ENCODE assay signal across 7 cellular contexts in the genomic region with DNA sequence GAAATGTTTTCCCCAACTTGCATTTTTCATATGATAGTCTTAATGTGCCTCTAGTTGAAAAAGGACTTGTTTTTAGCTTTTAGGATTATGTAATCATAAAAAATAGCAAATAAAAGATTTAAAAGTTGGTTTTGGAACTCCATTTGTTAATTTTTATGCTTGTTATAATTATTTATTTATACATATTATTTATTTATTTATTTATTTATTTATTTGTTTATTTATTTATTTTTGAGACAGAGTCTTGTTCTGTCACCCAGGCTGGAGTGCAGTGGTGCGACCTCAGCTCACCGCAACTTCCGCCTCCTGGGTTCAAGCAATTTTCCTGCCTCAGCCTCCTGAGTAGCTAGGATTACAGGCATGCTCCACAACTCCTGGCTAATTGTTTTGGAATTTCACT.
DNase-seq lines count a peak whose midpoint lies in the region; ATAC-seq, FAIRE-seq and TF ChIP-seq lines count a peak whose summit lies in the region.
"Not testable (repeated sequence)": the region's sequence is repeated elsewhere in the genome, so short reads cannot be mapped to it uniquely, and the experiment has no call there.

No MANE protein-coding gene starts in this region.

- not testable (repeated sequence) for H3K27ac ChIP-seq in A549; HEK293 (ENCODE audit: extremely low read depth, low read depth, low read length); IMR-90 (ENCODE audit: insufficient read depth, low read length)
- peak overlapping the region; percentile 22 for H3K27ac ChIP-seq in osteoblast (ENCODE audit: low read depth, low read length)

- not testable (repeated sequence) for H3K14ac ChIP-seq in IMR-90 (replicated peaks; ENCODE audit: low read depth, low read length)

- not testable (repeated sequence) for H3K4me1 ChIP-seq in A549; HEK293 (ENCODE audit: control insufficient read depth, insufficient read depth, low read length); IMR-90 (ENCODE audit: control insufficient read depth, insufficient read depth, low read length)
- H3K4me1 ChIP-seq in osteoblast (ENCODE audit: insufficient read depth, low read length) = peaks cover 11% of the 10 kb centered on the region

- not testable (repeated sequence) for H3K27me3 ChIP-seq in IMR-90 (ENCODE audit: control insufficient read depth, insufficient read depth, low read length); osteoblast (ENCODE audit: insufficient read depth, low read length)

- H3K23ac ChIP-seq in IMR-90 (ENCODE audit: low read depth, low read length) = not testable (repeated sequence)

- H2AFZ ChIP-seq in IMR-90 (replicated peaks; ENCODE audit: low read length, poor library complexity); osteoblast (ENCODE audit: low read length): not testable (repeated sequence)

- H3K4me1 Mint-ChIP-seq in WTC11 = not testable (repeated sequence)

- H4K20me1 ChIP-seq in IMR-90 (ENCODE audit: insufficient read depth, low read length); osteoblast (ENCODE audit: insufficient read depth, low read length): not testable (repeated sequence)

- CTCF ChIA-PET in A549 (lab: Yijun Ruan, JAX); HEK293 (lab: Yijun Ruan, JAX); IMR-90 (lab: Yijun Ruan, JAX); WTC11 (lab: Charles Lee): not testable (repeated sequence)

- H3K36me3 ChIP-seq in HEK293 (ENCODE audit: control insufficient read depth in 2 of 2, insufficient read depth in 1 of 2, low read length in 2 of 2) (peaks cover 0 to 15% of the 10 kb centered on the region in 2 experiments; a peak in 1 of 3 replicates), osteoblast (ENCODE audit: insufficient read depth, low read length) (peaks cover 24% of the 10 kb centered on the region)
- H3K36me3 ChIP-seq in IMR-90 (ENCODE audit: control insufficient read depth, insufficient read depth, low read length) = not testable (repeated sequence)

- not testable (repeated sequence) for H3K79me2 ChIP-seq in osteoblast (ENCODE audit: insufficient read depth, low read length)

- H3K27me3 Mint-ChIP-seq in WTC11 (ENCODE audit: low read depth) = not testable (repeated sequence)

- TF ChIP-seq CTCF in A549 (IDR thresholded peaks at IDR 0.05); HEK293 (tag by site-specific recombination; IDR thresholded peaks at IDR 0.05); IMR-90 (conservative IDR thresholded peaks at IDR 0.05; ENCODE audit: low read depth, low read length); WTC11 (IDR thresholded peaks at IDR 0.05); osteoblast (IDR thresholded peaks at IDR 0.05; ENCODE audit: extremely low read depth, low read depth, low read length): not testable (repeated sequence)

- ATAC-seq in A549; IMR-90 (ENCODE audit: low read depth); WTC11: not testable (repeated sequence)

- WGBS in A549 (ENCODE audit: missing lambda C conversion rate) = 93% methylated on average over 3 of the region's 3 CpGs
- WGBS in IMR-90 (ENCODE audit: extremely low coverage in 2 of 2, insufficient read length in 1 of 2), 2 experiments = no CpG with 5 or more reads among the region's 3 CpGs

- H4K91ac ChIP-seq in IMR-90 (ENCODE audit: insufficient read depth, low read depth, low read length) = not testable (repeated sequence)

- BruUV-seq in IMR-90 (replicated peaks; lab: Mats Ljungman, UMichigan) = not testable (repeated sequence)

- TF ChIP-seq POLR2A in A549 (IDR thresholded peaks at IDR 0.05; ENCODE audit: low read length); IMR-90 (IDR thresholded peaks at IDR 0.05; ENCODE audit: low read depth, low read length): not testable (repeated sequence)

- not testable (repeated sequence) for H3K18ac ChIP-seq in IMR-90 (ENCODE audit: low read depth, low read length)

- not testable (repeated sequence) for H4K5ac ChIP-seq in IMR-90 (ENCODE audit: low read depth, low read length)

- H3K56ac ChIP-seq in IMR-90 (ENCODE audit: extremely low read depth, insufficient read depth, low read length) = not testable (repeated sequence)

- not testable (repeated sequence) for H4K8ac ChIP-seq in IMR-90 (ENCODE audit: low read depth in 2 of 2, low read length in 2 of 2)

- not testable (repeated sequence) for H3K9ac ChIP-seq in IMR-90 (ENCODE audit: low read depth, low read length)

- not testable (repeated sequence) for H3K9me3 ChIP-seq in A549; HEK293 (ENCODE audit: control insufficient read depth, insufficient read depth, low read depth, low read length); IMR-90 (ENCODE audit: control insufficient read depth, insufficient read depth, low read length); osteoblast (ENCODE audit: low read depth, low read length)

- not testable (repeated sequence) for DNase-seq in A549 (ENCODE audit: low read depth in 1 of 2, low spot score in 1 of 2); IMR-90; WTC11 (ENCODE audit: low spot score); osteoblast (ENCODE audit: insufficient read length, low spot score, missing footprints)
- DNase-seq in kidney tubule cell (ENCODE audit: low spot score) = peak; percentile 7

- POLR2A ChIA-PET in A549 (lab: Yijun Ruan, JAX); HEK293 (lab: Yijun Ruan, JAX); IMR-90 (lab: Charles Lee; ENCODE audit: unreplicated experiment); WTC11 (lab: Charles Lee): not testable (repeated sequence)

- dilution Hi-C loops in IMR-90 (cut with HindIII; ENCODE audit: low sequenced_read_pairs, unreplicated experiment) = not testable (repeated sequence)

- TF ChIP-seq RAD21 in A549 (conservative IDR thresholded peaks at IDR 0.05 in 1 of 2, IDR thresholded peaks at IDR 0.05 in 1 of 2); IMR-90 (IDR thresholded peaks at IDR 0.05; ENCODE audit: low read length): not testable (repeated sequence)

- in situ Hi-C loops in IMR-90 (cut with MboI; ENCODE audit: low sequenced_read_pairs) = not testable (repeated sequence)

- H3K9me1 ChIP-seq in IMR-90 (ENCODE audit: insufficient read depth, low read length) = not testable (repeated sequence)

- peak overlapping the region; percentile 86 for H2BK5ac ChIP-seq in IMR-90 (ENCODE audit: low read depth, low read length, poor library complexity, severe bottlenecking)

- not testable (repeated sequence) for H3K79me1 ChIP-seq in IMR-90 (ENCODE audit: low read depth in 1 of 2, low read length in 2 of 2)

- not testable (repeated sequence) for H2BK20ac ChIP-seq in IMR-90 (ENCODE audit: low read depth, low read length)

- not testable (repeated sequence) for H3K4me3 ChIP-seq in A549; HEK293 (ENCODE audit: low read depth, low read length); IMR-90 (ENCODE audit: insufficient read depth, low read depth, low read length); osteoblast (ENCODE audit: insufficient read depth, low read length)

- not testable (repeated sequence) for H3K4me3 Mint-ChIP-seq in WTC11

- not testable (repeated sequence) for H3K27ac Mint-ChIP-seq in WTC11

- peaks cover 39% of the 10 kb centered on the region for H3K36me3 Mint-ChIP-seq in WTC11

- not testable (repeated sequence) for FAIRE-seq in A549 (lab: Jason Lieb, UNC)
- peak; percentile 24 for FAIRE-seq in colon (lab: Jason Lieb, UNC)

- H2BK120ac ChIP-seq in IMR-90 (ENCODE audit: low read depth, low read length) = not testable (repeated sequence)

- H3K4ac ChIP-seq in IMR-90 (ENCODE audit: low read depth, low read length) = 0 out of 2 replicates have a peak overlapping the region, but pooled peaks have one; percentile 16

- H2AK9ac ChIP-seq in IMR-90 (replicated peaks; ENCODE audit: low read depth, low read length, poor library complexity) = not testable (repeated sequence)

- intact Hi-C loops in IMR-90 (cut with micrococcal nuclease) = not testable (repeated sequence)

- not testable (repeated sequence) for H2AK5ac ChIP-seq in IMR-90 (ENCODE audit: low read depth, low read length)

- not testable (repeated sequence) for H3K4me2 ChIP-seq in A549; IMR-90 (ENCODE audit: low read depth, low read length); osteoblast (ENCODE audit: insufficient read depth, low read length)

- TF ChIP-seq EP300 in A549 (IDR thresholded peaks at IDR 0.05) = not testable (repeated sequence)

- H3K9me3 Mint-ChIP-seq in WTC11 = peaks cover 19% of the 10 kb centered on the region

- H2BK15ac ChIP-seq in IMR-90 (ENCODE audit: low read depth, low read length) = not testable (repeated sequence)

TF ChIP-seq in A549, 52 proteins besides CTCF, POLR2A, EP300 and RAD21:
- peak; percentile 38 for TF ChIP-seq ZC3H11A (IDR thresholded peaks at IDR 0.05)

TF ChIP-seq in WTC11, 78 proteins besides CTCF, POLR2A, EP300 and RAD21:
- peak; percentile 62; the same call in 1 of the 2 replicates for TF ChIP-seq HMGA2 (CRISPR knock-in tag; IDR thresholded peaks at IDR 0.05)
